ENCODE assay signal across 29 cellular contexts in the genomic region with DNA sequence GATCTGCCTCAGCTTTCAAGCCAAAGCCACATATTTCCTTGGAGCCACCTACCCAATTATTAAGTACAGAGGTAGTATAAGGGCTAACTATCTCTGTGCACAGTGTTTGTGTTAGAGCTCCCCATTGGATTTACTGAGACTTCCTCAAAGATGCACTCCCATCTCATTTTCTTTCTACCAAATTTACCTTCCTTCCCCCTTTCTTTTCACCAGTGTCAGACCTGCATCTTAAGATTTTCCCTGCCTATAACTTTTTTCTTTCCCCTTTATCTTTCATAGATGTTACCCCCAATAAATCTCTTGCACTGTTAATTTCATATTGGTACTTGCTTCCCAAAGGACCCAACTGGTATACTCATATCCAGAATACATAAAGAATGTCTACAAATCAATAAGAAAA.
"Had no signal": no experiment of that assay in that cellular context is flagged by ENCODE, and none has a peak within 500 bp of the region (broad histone marks: within the 10 kb centered on the region; RNA-seq: fewer than 3 reads in every experiment).

No MANE protein-coding gene starts in this region.

- ATAC-seq: esophagus mucosa; gastrocnemius medialis; left ventricle myocardium superior; lower lobe of right lung; mucosa of descending colon; naive thymus-derived CD4-positive, alpha-beta T cell; sciatic nerve had no signal

- H2AFZ ChIP-seq: neural progenitor cell had no signal

- H3K9ac ChIP-seq: neural progenitor cell had no signal

- H3K27ac Mint-ChIP-seq: dendritic cell treated with granulocyte-macrophage colony-stimulating factor and Interleukin-4, amounts not matched to agents 40 ng/mL and 50 ng/mL, for 4 days; endodermal cell; memory B cell; mesothelial cell of epicardium; naive thymus-derived CD4-positive, alpha-beta T cell; nephron; neural progenitor cell; stimulated activated naive CD8-positive, alpha-beta T cell treated with anti-CD3 and anti-CD28 coated beads, Interleukin-15, Interleukin-2, amounts not matched to agents 100 ng/mL and 50 ng/mL, for 24 hours had no signal

- H3K9me3 Mint-ChIP-seq: endodermal cell; nephron; neural progenitor cell; stimulated activated naive CD8-positive, alpha-beta T cell treated with anti-CD3 and anti-CD28 coated beads, Interleukin-15, Interleukin-2, amounts not matched to agents 100 ng/mL and 50 ng/mL, for 24 hours had no signal

- H3K36me3 ChIP-seq: colonic mucosa, gastrocnemius medialis, lower lobe of right lung, neural progenitor cell, prostate gland, right atrium auricular region, thoracic aorta, tibial nerve, upper lobe of left lung had no signal

- DNase-seq: colonic mucosa; effector CD8-positive, alpha-beta T cell; endodermal cell; foreskin fibroblast; gastrocnemius medialis; head of caudate nucleus; left ventricle myocardium superior; lower lobe of right lung; mucosa of descending colon; naive thymus-derived CD4-positive, alpha-beta T cell; stimulated activated CD4-positive, alpha-beta T cell treated with anti-CD3 and anti-CD28 coated beads, Interleukin-12 subunit alpha, Interleukin-12 subunit beta, amount 100 ng/mL, for 4 hours; stimulated activated CD4-positive, alpha-beta T cell treated with anti-CD3 and anti-CD28 coated beads, Interleukin-1b, Interleukin-23, amount 100 ng/mL, for 48 hours; stimulated activated CD4-positive, alpha-beta T cell treated with anti-CD3 and anti-CD28 coated beads, Interleukin-4, amount 100 ng/mL, for 1 hour; stimulated activated CD8-positive, alpha-beta memory T cell treated with anti-CD3 and anti-CD28 coated beads, Interleukin-4, amount 100 ng/mL, for 48 hours; upper lobe of left lung had no signal

- H3K36me3 Mint-ChIP-seq: mesothelial cell of epicardium, neural progenitor cell had no signal

- H3K4me3 ChIP-seq: colonic mucosa, gastrocnemius medialis, lower lobe of right lung, mucosa of descending colon, neural progenitor cell, prostate gland, right atrium auricular region, smooth muscle cell, thoracic aorta, tibial nerve, upper lobe of left lung had no signal

- H3K27me3 ChIP-seq: colonic mucosa, gastrocnemius medialis, right atrium auricular region, tibial nerve, upper lobe of left lung had no signal

- H3K27me3 Mint-ChIP-seq: dendritic cell treated with granulocyte-macrophage colony-stimulating factor and Interleukin-4, amounts not matched to agents 40 ng/mL and 50 ng/mL, for 4 days; memory B cell; naive thymus-derived CD4-positive, alpha-beta T cell; stimulated activated naive CD8-positive, alpha-beta T cell treated with anti-CD3 and anti-CD28 coated beads, Interleukin-15, Interleukin-2, amounts not matched to agents 100 ng/mL and 50 ng/mL, for 24 hours had no signal

- H3K4me3 Mint-ChIP-seq: dendritic cell treated with granulocyte-macrophage colony-stimulating factor and Interleukin-4, amounts not matched to agents 40 ng/mL and 50 ng/mL, for 4 days; endodermal cell; memory B cell; mesothelial cell of epicardium; nephron; neural progenitor cell; stimulated activated naive CD8-positive, alpha-beta T cell treated with anti-CD3 and anti-CD28 coated beads, Interleukin-15, Interleukin-2, amounts not matched to agents 100 ng/mL and 50 ng/mL, for 24 hours had no signal

- H3K27ac ChIP-seq: colonic mucosa, epithelial cell of prostate, gastrocnemius medialis, lower lobe of right lung, neural progenitor cell, prostate gland, right atrium auricular region, thoracic aorta, tibial nerve, upper lobe of left lung had no signal

- H3K4me2 ChIP-seq: neural progenitor cell, smooth muscle cell had no signal

- H3K4me1 Mint-ChIP-seq: endodermal cell, mesothelial cell of epicardium, nephron had no signal

- H3K9me3 ChIP-seq: colonic mucosa, gastrocnemius medialis, lower lobe of right lung, mucosa of descending colon, prostate gland, right atrium auricular region, thoracic aorta, upper lobe of left lung had no signal
